Comparison of ENCODE assay signal across 8 cellular contexts in genomic region chr4:99405433-99406115, GRCh38. TPM values are rescaled to one million over a fixed set of nuclear protein-coding genes. Genes with fewer than 3 reads are reported as not detected.
A peak's percentile ranks its signal among the peaks of the same experiment; 100 is the strongest.
DNase-seq lines count a peak whose midpoint lies in the region; ATAC-seq and TF ChIP-seq lines count a peak whose summit lies in the region.

No MANE protein-coding gene starts in this region.

- CTCF ChIA-PET in naive thymus-derived CD4-positive, alpha-beta T cell (lab: Charles Lee) = interaction anchor here (0.5 to 1.2 kb wide), 7 partner anchors 9 to 938 kb away, joined by 3 to 5 read pairs (median 3); no protein-coding TSS in a partner anchor

- TF ChIP-seq CTCF in OCI-LY3 (IDR thresholded peaks at IDR 0.05; ENCODE audit: low read depth, low read length) = peak; percentile 90

- H3K36me3 ChIP-seq in OCI-LY3 (replicated peaks; ENCODE audit: low read depth, low read length) (no peaks in the 10 kb centered on the region), esophagus (ENCODE audit: control insufficient read depth in 2 of 2, insufficient read depth in 2 of 2, low read length in 1 of 2) (peaks cover 0 to 3% of the 10 kb centered on the region in 2 donors)
- H3K36me3 ChIP-seq in naive thymus-derived CD4-positive, alpha-beta T cell (ENCODE audit: control insufficient read depth in 2 of 3, insufficient read depth in 3 of 3, low read length in 3 of 3) = no peaks in the 10 kb centered on the region

- peak; percentile 19 for DNase-seq in DMS153 treated with DMSO at 0.1 percent for 48 hours (lab: John Stamatoyannopoulos, UW; ENCODE audit: unreplicated experiment)
- peak; percentile 31 for DNase-seq in HPDE6-E6E7 (ENCODE audit: extremely low spot score)
- DNase-seq in activated T-cell treated with anti-CD3 and anti-CD28 coated beads for 4 hours = peak; percentile 48
- peak; percentile 13 to 62 (median 44) for DNase-seq in naive thymus-derived CD4-positive, alpha-beta T cell
- DNase-seq in superior temporal gyrus (ENCODE audit: extremely low spot score) = peak; percentile 91

- no peak overlapping the region for H3K4me3 Mint-ChIP-seq in naive thymus-derived CD4-positive, alpha-beta T cell

- H3K4me2 ChIP-seq in OCI-LY3 (ENCODE audit: low read length) = peak overlapping the region; percentile 77

- peaks cover 0 to 19% (median 0%) of the 10 kb centered on the region in 7 donors for H3K4me1 Mint-ChIP-seq in naive thymus-derived CD4-positive, alpha-beta T cell

- H3K27me3 ChIP-seq in OCI-LY3 (ENCODE audit: low read depth, low read length) (peaks cover 7% of the 10 kb centered on the region; the same call in 1 of the 2 replicates), esophagus (ENCODE audit: control insufficient read depth in 1 of 2, insufficient read depth in 2 of 2, low read length in 2 of 2) (no peaks in the 10 kb centered on the region)
- H3K27me3 ChIP-seq in naive thymus-derived CD4-positive, alpha-beta T cell (ENCODE audit: control insufficient read depth in 2 of 2, insufficient read depth in 2 of 2, low read length in 2 of 2) = no peaks in the 10 kb centered on the region

- H3K9me3 ChIP-seq in OCI-LY3 (ENCODE audit: insufficient read depth, low read length) (no peaks in the 10 kb centered on the region), esophagus (ENCODE audit: control insufficient read depth in 2 of 2, insufficient read depth in 1 of 2, low read depth in 1 of 2, low read length in 1 of 2) (no peaks in the 10 kb centered on the region)
- H3K9me3 ChIP-seq in naive thymus-derived CD4-positive, alpha-beta T cell (ENCODE audit: control insufficient read depth in 2 of 3, low read length in 3 of 3) = no peaks in the 10 kb centered on the region

- intact Hi-C loops in naive thymus-derived CD4-positive, alpha-beta T cell (cut with micrococcal nuclease) = loop anchor here (1.0 to 10.0 kb wide), 12 partner anchors 287 to 1255 kb away; partner anchors contain the start of gene METAP1 (in 2 of the 2)

- no peaks in the 10 kb centered on the region for H3K79me2 ChIP-seq in OCI-LY3 (ENCODE audit: low read length)

- WGBS in esophagus, 2 donors = 38 to 39% methylated on average over 6 of the region's 6 CpGs

- H3K4me1 ChIP-seq in OCI-LY3 (ENCODE audit: low read length) (peaks cover 25% of the 10 kb centered on the region), esophagus (ENCODE audit: control insufficient read depth in 2 of 2, insufficient read depth in 2 of 2, low read length in 1 of 2) (peaks cover 0 to 4% of the 10 kb centered on the region in 2 donors)
- H3K4me1 ChIP-seq in naive thymus-derived CD4-positive, alpha-beta T cell (ENCODE audit: control insufficient read depth in 2 of 2, insufficient read depth in 2 of 2, low read length in 2 of 2) = no peaks in the 10 kb centered on the region

- no peaks in the 10 kb centered on the region for H4K20me1 ChIP-seq in OCI-LY3 (ENCODE audit: insufficient read depth, low read length)

- peaks cover 0 to 3% (median 0%) of the 10 kb centered on the region in 5 donors for H3K27me3 Mint-ChIP-seq in naive thymus-derived CD4-positive, alpha-beta T cell

- no peak overlapping the region for H2AFZ ChIP-seq in OCI-LY3 (ENCODE audit: low read depth, low read length)

- H3K27ac Mint-ChIP-seq in naive thymus-derived CD4-positive, alpha-beta T cell = no peak overlapping the region

- H3K27ac ChIP-seq in OCI-LY3 (ENCODE audit: low read length) = no peak overlapping the region
- peak overlapping the region; percentile 11 to 37 for H3K27ac ChIP-seq in esophagus (ENCODE audit: low read depth in 2 of 2, low read length in 1 of 2)
- no peak overlapping the region for H3K27ac ChIP-seq in naive thymus-derived CD4-positive, alpha-beta T cell (ENCODE audit: low read depth, low read length)

- H3K9ac ChIP-seq in OCI-LY3 (ENCODE audit: low read length) = no peak overlapping the region

- peak; percentile 86 for ATAC-seq in naive thymus-derived CD4-positive, alpha-beta T cell
- no peak for ATAC-seq in HG02870 (IDR thresholded peaks at IDR 0.05; ENCODE audit: unreplicated experiment)

- POLR2A ChIA-PET in naive thymus-derived CD4-positive, alpha-beta T cell (lab: Charles Lee) = interaction anchor here (0.6 to 0.7 kb wide), 2 partner anchors 374 to 563 kb away, joined by 3 to 6 read pairs; no protein-coding TSS in a partner anchor

- no peaks in the 10 kb centered on the region for H3K9me3 Mint-ChIP-seq in naive thymus-derived CD4-positive, alpha-beta T cell

- no peaks in the 10 kb centered on the region for H3K36me3 Mint-ChIP-seq in naive thymus-derived CD4-positive, alpha-beta T cell

- H3K4me3 ChIP-seq in OCI-LY3 (ENCODE audit: low read length) (peak overlapping the region; percentile 49), esophagus (ENCODE audit: low read depth in 1 of 2, low read length in 2 of 2) (no peak overlapping the region)
- no peak overlapping the region for H3K4me3 ChIP-seq in naive thymus-derived CD4-positive, alpha-beta T cell (ENCODE audit: low read length)

RNA-seq across cellular contexts. Expression of gene ADH7, which starts 29.6 kb away (rescaled TPM):
- 100 to 1,000 TPM; 208 to 250 TPM for polyA plus RNA-seq in esophagus
- not detected for total RNA-seq in naive thymus-derived CD4-positive, alpha-beta T cell
- polyA plus RNA-seq in naive thymus-derived CD4-positive, alpha-beta T cell = not detected

RNA-seq across cellular contexts. Expression of gene ADH1C, which starts 53.0 kb away (rescaled TPM):
- 1 to 10 TPM; 1.7 to 2.3 TPM for polyA plus RNA-seq in esophagus
- total RNA-seq in naive thymus-derived CD4-positive, alpha-beta T cell = not detected
- polyA plus RNA-seq in naive thymus-derived CD4-positive, alpha-beta T cell = not detected

Comparison
In these comparisons a context has a peak if more than half of its experiments do, and no peak if none do; other contexts are left out.
1. DNase-seq: peak in every context shown above with its lines; median percentile 91 in superior temporal gyrus; 48 in activated T-cell treated with anti-CD3 and anti-CD28 coated beads for 4 hours; 44 in naive thymus-derived CD4-positive, alpha-beta T cell; 31 in HPDE6-E6E7; 19 in DMS153 treated with DMSO at 0.1 percent for 48 hours.
2. H3K27ac ChIP-seq: peak in esophagus (2 of 2); none in OCI-LY3 (single experiment) and naive thymus-derived CD4-positive, alpha-beta T cell (single experiment).
3. RNA of gene ADH7, which starts 29.6 kb away (polyA plus RNA-seq): 208 to 250 TPM in esophagus; not detected in naive thymus-derived CD4-positive, alpha-beta T cell; every median in the first group is over 100 times any median in the second.